In the genomic region with DNA sequence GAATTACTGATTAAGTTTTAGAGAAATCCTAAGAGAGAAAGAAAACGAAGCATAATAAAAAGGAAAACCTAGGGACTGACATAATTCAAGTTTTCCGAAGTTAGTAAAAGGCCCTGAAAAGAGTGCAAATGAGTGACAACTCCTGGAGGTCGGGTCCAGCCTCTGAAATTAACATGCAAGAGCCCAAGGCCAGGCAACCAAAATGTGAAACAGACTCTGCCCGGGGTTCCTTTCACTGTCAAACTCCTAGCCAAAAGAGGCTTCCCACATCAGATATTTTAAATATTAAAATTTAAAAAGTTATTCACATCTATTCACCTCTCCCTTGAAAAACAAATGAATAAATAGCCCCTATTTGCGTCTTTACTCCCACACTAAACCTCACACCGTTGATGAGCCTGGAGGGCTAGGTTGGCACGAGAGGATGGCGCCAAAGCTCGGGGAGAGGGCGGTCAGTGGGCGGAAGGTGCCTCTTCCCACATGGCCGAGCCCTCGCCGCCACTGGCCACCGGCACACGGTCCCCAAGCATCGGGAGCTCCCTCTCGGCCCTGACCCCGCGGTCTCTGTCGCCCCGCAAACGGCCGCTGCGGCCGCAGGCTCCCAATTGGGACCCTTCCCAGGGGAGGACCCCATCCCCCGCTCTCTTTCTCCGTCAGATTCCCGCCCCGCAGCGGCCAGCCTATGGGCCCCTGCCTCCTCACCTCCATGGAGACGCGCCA, we compare ENCODE assay signal across 1 cellular context.
TF ChIP-seq lines count a peak whose summit lies in the region.

No MANE protein-coding gene starts in this region.

TF ChIP-seq in HepG2, 621 proteins besides CTCF, POLR2A, EP300 and RAD21 (continued from another document):
- TF ChIP-seq ZNF263 (CRISPR knock-in tag; IDR thresholded peaks at IDR 0.05) (0 out of 2 replicates have a peak, but pooled peaks have one; percentile 67), GFI1 (CRISPR knock-in tag; IDR thresholded peaks at IDR 0.05; ENCODE audit: borderline replicate concordance) (0 out of 2 replicates have a peak, but pooled peaks have one; percentile 62), ZNF781 (CRISPR knock-in tag; IDR thresholded peaks at IDR 0.05; ENCODE audit: borderline replicate concordance, not compliant biosample characterization) (peak; percentile 58), ZNF839 (CRISPR knock-in tag; IDR thresholded peaks at IDR 0.05; ENCODE audit: borderline replicate concordance) (peak; percentile 36; the same call in 1 of the 2 replicates)
- TF ChIP-seq, protein P1, sequence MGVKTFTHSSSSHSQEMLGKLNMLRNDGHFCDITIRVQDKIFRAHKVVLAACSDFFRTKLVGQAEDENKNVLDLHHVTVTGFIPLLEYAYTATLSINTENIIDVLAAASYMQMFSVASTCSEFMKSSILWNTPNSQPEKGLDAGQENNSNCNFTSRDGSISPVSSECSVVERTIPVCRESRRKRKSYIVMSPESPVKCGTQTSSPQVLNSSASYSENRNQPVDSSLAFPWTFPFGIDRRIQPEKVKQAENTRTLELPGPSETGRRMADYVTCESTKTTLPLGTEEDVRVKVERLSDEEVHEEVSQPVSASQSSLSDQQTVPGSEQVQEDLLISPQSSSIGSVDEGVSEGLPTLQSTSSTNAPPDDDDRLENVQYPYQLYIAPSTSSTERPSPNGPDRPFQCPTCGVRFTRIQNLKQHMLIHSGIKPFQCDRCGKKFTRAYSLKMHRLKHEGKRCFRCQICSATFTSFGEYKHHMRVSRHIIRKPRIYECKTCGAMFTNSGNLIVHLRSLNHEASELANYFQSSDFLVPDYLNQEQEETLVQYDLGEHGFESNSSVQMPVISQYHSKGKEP (CRISPR knock-in tag; IDR thresholded peaks at IDR 0.05) = 0 out of 2 replicates have a peak, but pooled peaks have one; percentile 1
